Comparison of ENCODE assay signal across 24 cellular contexts in genomic region chr16:86850675-86851074, GRCh38.
"Had no signal": no experiment of that assay in that cellular context is flagged by ENCODE, and none has a peak within 500 bp of the region (broad histone marks: within the 10 kb centered on the region; RNA-seq: fewer than 3 reads in every experiment).

No MANE protein-coding gene starts in this region.

- H3K27me3 ChIP-seq: ascending aorta, body of pancreas, SJSA1 had no signal

- H3K4me3 ChIP-seq: ascending aorta, body of pancreas, SJSA1 had no signal

- DNase-seq: activated B cell treated with CpG ODN at 0.5 μM for 24 hours; activated CD4-positive, alpha-beta memory T cell treated with anti-CD3 and anti-CD28 coated beads for 36 hours; activated CD4-positive, alpha-beta T cell treated with anti-CD3 and anti-CD28 coated beads, Interleukin-2, amount 10 ng/mL, durations not matched to agents 7 days and 5 days; activated CD8-positive, alpha-beta memory T cell treated with anti-CD3 and anti-CD28 coated beads for 24 hours; activated effector memory CD4-positive, alpha-beta T cell treated with anti-CD3 and anti-CD28 coated beads, Interleukin-2, amount 50 U/mL, for 16 hours; activated naive CD4-positive, alpha-beta T cell treated with Interleukin-2 at 50 U/mL for 16 hours; activated naive CD8-positive, alpha-beta T cell treated with anti-CD3 and anti-CD28 coated beads, Interleukin-2, amount 50 U/mL, for 24 hours; activated T-cell treated with anti-CD3 and anti-CD28 coated beads, Interleukin-2, amount 50 U/mL, for 4 hours; amniotic stem cell; body of pancreas; central memory CD4-positive, alpha-beta T cell; MM.1S; NCI-H1105; NCI-H1436 treated with DMSO at 0.1 percent for 48 hours; NCI-H187 treated with DMSO at 0.1 percent for 48 hours; NCI-H2081 treated with DMSO at 0.1 percent for 48 hours; NCI-H446; NCI-H524; PC-3; SHP77 had no signal

- H3K9me3 ChIP-seq: ascending aorta, body of pancreas, SJSA1 had no signal

- H3K27ac ChIP-seq: ascending aorta, body of pancreas, SJSA1 had no signal

- H3K4me1 ChIP-seq: ascending aorta, body of pancreas had no signal

- ATAC-seq: activated naive CD4-positive, alpha-beta T cell treated with anti-CD3 and anti-CD28 coated beads, Interleukin-2, amount 50 U/mL, for 72 hours; activated naive CD8-positive, alpha-beta T cell treated with anti-CD3 and anti-CD28 coated beads, Interleukin-2, amount 50 U/mL, for 24 hours; activated T-cell treated with anti-CD3 and anti-CD28 coated beads, Interleukin-2, amount 50 U/mL, for 4 hours; body of pancreas; PC-3; SK-N-SH treated with all-trans-retinoic acid at 6 μM for 48 hours had no signal

- H3K36me3 ChIP-seq: ascending aorta, SJSA1 had no signal
